ENCODE assay signal across 14 cellular contexts in genomic region chr19:7618771-7619510, GRCh38. TPM values are rescaled to one million over a fixed set of nuclear protein-coding genes. Genes with fewer than 3 reads are reported as not detected.
DNase-seq lines count a peak whose midpoint lies in the region; ATAC-seq, FAIRE-seq and TF ChIP-seq lines count a peak whose summit lies in the region.
"Had no signal": no experiment of that assay in that cellular context is flagged by ENCODE, and none has a peak within 500 bp of the region (broad histone marks: within the 10 kb centered on the region; RNA-seq: fewer than 3 reads in every experiment).

No MANE protein-coding gene starts in this region.

- H3K9ac ChIP-seq in kidney (ENCODE audit: low read length in 2 of 2), result peak overlapping the region; percentile 41 to 58

- intact Hi-C loops in kidney (cut with DNase I), result no loop called here

- peak in 67 of 76 experiments; percentile 16 to 79 (median 55) for DNase-seq in HUDEP-2 (lab: John Stamatoyannopoulos, UW; ENCODE audit: unreplicated experiment in 76 of 76)
- peak; percentile 95 for DNase-seq in kidney
- DNase-seq in small intestine, result peak; percentile 94
- DNase-seq in SIG-M5 treated with dmso at 0.1 percent for 504 hours (lab: John Stamatoyannopoulos, UW; ENCODE audit: unreplicated experiment), result no peak
- no peak for DNase-seq in NCI-H1092 treated with DMSO at 0.1 percent for 48 hours (lab: John Stamatoyannopoulos, UW)
- no peak for DNase-seq in stimulated activated CD4-positive, alpha-beta T cell treated with anti-CD3 and anti-CD28 coated beads, Interleukin-4, amount 100 ng/mL, for 1 hour
- DNase-seq: activated CD8-positive, alpha-beta memory T cell treated with anti-CD3 and anti-CD28 coated beads, Interleukin-2, amount 10 ng/mL, durations not matched to agents 7 days and 5 days; COR-L47; foreskin fibroblast; MV-4-11; stimulated activated naive CD8-positive, alpha-beta T cell treated with anti-CD3 and anti-CD28 coated beads, Interleukin-15, Interleukin-2, amounts not matched to agents 100 U/mL and 50 U/mL, for 24 hours had no signal

- WGBS in small intestine, 3 donors, result 14 to 64% (median 38%) methylated on average over 19 to 21 of the region's 21 CpGs

- H3K4me3 ChIP-seq in kidney (ENCODE audit: low read length in 2 of 2), result no peak overlapping the region
- H3K4me3 ChIP-seq in small intestine (ENCODE audit: low read depth in 1 of 2, low read length in 2 of 2), result no peak overlapping the region

- FAIRE-seq in kidney (lab: Jason Lieb, UNC) (no peak), small intestine (lab: Jason Lieb, UNC) (no peak)

- H3K4me1 ChIP-seq in kidney (ENCODE audit: control insufficient read depth in 1 of 2, insufficient read depth in 1 of 2, low read depth in 1 of 2, low read length in 2 of 2), result peaks cover 12 to 27% of the 10 kb centered on the region in 2 donors
- peaks cover 0 to 3% of the 10 kb centered on the region in 2 donors for H3K4me1 ChIP-seq in small intestine (ENCODE audit: control insufficient read depth in 2 of 2, insufficient read depth in 1 of 2, low read depth in 1 of 2, low read length in 1 of 2)

- H3K27ac ChIP-seq in angular gyrus (ENCODE audit: low read depth, low read length) (peak overlapping the region; percentile 30), kidney (ENCODE audit: low read depth in 2 of 2, low read length in 2 of 2) (peak overlapping the region; percentile 93 to 97), small intestine (ENCODE audit: low read depth in 1 of 2, low read length in 1 of 2) (peak overlapping the region; percentile 76 to 85)

- TF ChIP-seq CTCF in kidney (IDR thresholded peaks at IDR 0.05; ENCODE audit: borderline replicate concordance, extremely low read depth, insufficient read depth), result no peak

- no peak for ATAC-seq in GM18858 (IDR thresholded peaks at IDR 0.05; ENCODE audit: unreplicated experiment)
- ATAC-seq: activated CD8-positive, alpha-beta memory T cell treated with anti-CD3 and anti-CD28 coated beads, Interleukin-2, amount 10 ng/mL, durations not matched to agents 7 days and 5 days; stimulated activated naive CD8-positive, alpha-beta T cell treated with anti-CD3 and anti-CD28 coated beads, Interleukin-15, Interleukin-2, amounts not matched to agents 100 U/mL and 50 U/mL, for 24 hours had no signal

- no peaks in the 10 kb centered on the region for H3K27me3 ChIP-seq in small intestine (ENCODE audit: control insufficient read depth in 2 of 2, insufficient read depth in 2 of 2, low read length in 2 of 2)

- H3K36me3 ChIP-seq in kidney (ENCODE audit: control insufficient read depth in 1 of 2, insufficient read depth in 2 of 2, low read length in 2 of 2), result peaks cover 20 to 34% of the 10 kb centered on the region in 2 donors
- H3K36me3 ChIP-seq in small intestine (ENCODE audit: control insufficient read depth in 2 of 2, insufficient read depth in 2 of 2, low read length in 2 of 2), result peaks cover 25% of the 10 kb centered on the region in 2 donors

- no peaks in the 10 kb centered on the region for H3K9me3 ChIP-seq in kidney (ENCODE audit: control insufficient read depth in 1 of 2, low read length in 2 of 2)
- H3K9me3 ChIP-seq in small intestine (ENCODE audit: control insufficient read depth, low read depth), result no peaks in the 10 kb centered on the region

RNA-seq across cellular contexts. Expression of gene XAB2, which starts 10.4 kb away (rescaled TPM):
- total RNA-seq in kidney, result 44.4 TPM
- polyA plus RNA-seq in kidney (ENCODE audit: insufficient read depth, low read depth, low replicate concordance) (34.2 TPM), small intestine (10 to 100 TPM; 24.3 to 31.8 (median 29.2) TPM)

RNA-seq across cellular contexts. Expression of gene PET100, which starts 10.7 kb away (rescaled TPM):
- 112 TPM for total RNA-seq in kidney
- polyA plus RNA-seq in kidney (ENCODE audit: insufficient read depth, low read depth, low replicate concordance) (181 TPM), small intestine (100 to 1,000 TPM in 2 of 3 donors, 10 to 100 TPM in 1; 87.5 to 149 (median 121) TPM)

RNA-seq across cellular contexts. Expression of gene PCP2, which starts 14.6 kb away (rescaled TPM):
- total RNA-seq in kidney, result 6.1 TPM
- 8.9 TPM for polyA plus RNA-seq in kidney (ENCODE audit: insufficient read depth, low read depth, low replicate concordance)
- 1 to 10 TPM in 2 of 3 donors, under 1 TPM in 1; 0.63 to 7.3 (median 2.9) TPM for polyA plus RNA-seq in small intestine
- total RNA-seq: mesenteric fat pad had no signal

RNA-seq across cellular contexts. Expression of gene STXBP2, which starts 18.0 kb away (rescaled TPM):
- total RNA-seq in kidney, result 136 TPM
- 74.8 TPM for polyA plus RNA-seq in kidney (ENCODE audit: insufficient read depth, low read depth, low replicate concordance)
- 100 to 1,000 TPM in 2 of 3 donors, 10 to 100 TPM in 1; 95.2 to 271 (median 200) TPM for polyA plus RNA-seq in small intestine

RNA-seq across cellular contexts. Expression of gene CAMSAP3, which starts 23.3 kb away (rescaled TPM):
- total RNA-seq in kidney, result 18.5 TPM
- polyA plus RNA-seq in kidney (ENCODE audit: insufficient read depth, low read depth, low replicate concordance) (19.3 TPM), small intestine (10 to 100 TPM; 32.4 to 87.4 (median 71.3) TPM)

Comparison
In these comparisons a context has a peak if more than half of its experiments do, and no peak if none do; other contexts are left out.
1. DNase-seq: peak in HUDEP-2 (67 of 76), kidney (single experiment) and small intestine (single experiment); none in SIG-M5 treated with dmso at 0.1 percent for 504 hours (single experiment), NCI-H1092 treated with DMSO at 0.1 percent for 48 hours (single experiment) and stimulated activated CD4-positive, alpha-beta T cell treated with anti-CD3 and anti-CD28 coated beads, Interleukin-4, amount 100 ng/mL, for 1 hour (single experiment).
2. H3K27ac ChIP-seq: peak in every context shown above with its lines; median percentile 95 in kidney; 80 in small intestine; 30 in angular gyrus.